In the genomic region with DNA sequence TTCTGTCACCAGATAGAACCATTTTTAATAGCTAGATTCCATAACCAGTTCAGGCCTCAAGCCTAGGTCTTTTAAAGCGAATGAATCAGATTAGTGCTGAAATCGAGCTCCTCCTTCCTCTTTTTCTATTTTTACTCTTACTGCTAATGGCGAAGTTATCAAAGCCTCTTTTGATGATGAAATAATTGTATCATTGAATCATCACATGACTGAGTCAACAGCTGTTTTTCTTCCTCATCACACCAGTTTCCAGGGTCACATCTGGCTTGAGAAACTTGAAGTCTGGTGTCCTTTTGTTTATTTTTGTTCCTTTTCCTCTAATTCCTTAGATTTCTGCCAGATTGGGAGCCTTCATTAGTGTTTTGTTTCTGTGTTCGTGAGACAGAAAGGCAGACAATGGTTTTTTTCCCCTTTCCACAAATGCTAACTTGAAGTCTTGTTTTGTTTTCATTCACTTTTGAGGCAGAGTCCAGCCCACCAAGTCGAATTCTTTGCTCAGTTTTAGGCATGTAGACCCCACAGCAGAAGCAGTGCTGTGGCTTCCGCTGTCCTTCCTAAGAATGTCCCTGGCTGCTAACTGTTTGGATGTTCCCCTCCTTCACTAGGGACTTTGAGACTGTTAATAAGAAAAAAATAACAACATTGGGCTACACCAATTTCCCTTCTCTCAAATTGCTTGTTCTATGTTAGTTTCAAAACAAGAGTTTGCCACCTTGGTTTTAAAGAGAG, we compare ENCODE assay signal across 1 cellular context.
TF ChIP-seq lines count a peak whose summit lies in the region.

No MANE protein-coding gene starts in this region.

TF ChIP-seq in SK-N-SH treated with all-trans-retinoic acid at 6 μM for 48 hours, 23 proteins besides CTCF, POLR2A, EP300 and RAD21 (continued from another document):
- TF ChIP-seq, protein P1, sequence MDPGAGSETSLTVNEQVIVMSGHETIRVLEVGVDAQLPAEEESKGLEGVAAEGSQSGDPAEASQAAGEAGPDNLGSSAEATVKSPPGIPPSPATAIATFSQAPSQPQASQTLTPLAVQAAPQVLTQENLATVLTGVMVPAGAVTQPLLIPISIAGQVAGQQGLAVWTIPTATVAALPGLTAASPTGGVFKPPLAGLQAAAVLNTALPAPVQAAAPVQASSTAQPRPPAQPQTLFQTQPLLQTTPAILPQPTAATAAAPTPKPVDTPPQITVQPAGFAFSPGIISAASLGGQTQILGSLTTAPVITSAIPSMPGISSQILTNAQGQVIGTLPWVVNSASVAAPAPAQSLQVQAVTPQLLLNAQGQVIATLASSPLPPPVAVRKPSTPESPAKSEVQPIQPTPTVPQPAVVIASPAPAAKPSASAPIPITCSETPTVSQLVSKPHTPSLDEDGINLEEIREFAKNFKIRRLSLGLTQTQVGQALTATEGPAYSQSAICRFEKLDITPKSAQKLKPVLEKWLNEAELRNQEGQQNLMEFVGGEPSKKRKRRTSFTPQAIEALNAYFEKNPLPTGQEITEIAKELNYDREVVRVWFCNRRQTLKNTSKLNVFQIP (CRISPR knock-in tag; IDR thresholded peaks at IDR 0.05; ENCODE audit: borderline replicate concordance, low read depth), result no peak
- TF ChIP-seq, protein P2, sequence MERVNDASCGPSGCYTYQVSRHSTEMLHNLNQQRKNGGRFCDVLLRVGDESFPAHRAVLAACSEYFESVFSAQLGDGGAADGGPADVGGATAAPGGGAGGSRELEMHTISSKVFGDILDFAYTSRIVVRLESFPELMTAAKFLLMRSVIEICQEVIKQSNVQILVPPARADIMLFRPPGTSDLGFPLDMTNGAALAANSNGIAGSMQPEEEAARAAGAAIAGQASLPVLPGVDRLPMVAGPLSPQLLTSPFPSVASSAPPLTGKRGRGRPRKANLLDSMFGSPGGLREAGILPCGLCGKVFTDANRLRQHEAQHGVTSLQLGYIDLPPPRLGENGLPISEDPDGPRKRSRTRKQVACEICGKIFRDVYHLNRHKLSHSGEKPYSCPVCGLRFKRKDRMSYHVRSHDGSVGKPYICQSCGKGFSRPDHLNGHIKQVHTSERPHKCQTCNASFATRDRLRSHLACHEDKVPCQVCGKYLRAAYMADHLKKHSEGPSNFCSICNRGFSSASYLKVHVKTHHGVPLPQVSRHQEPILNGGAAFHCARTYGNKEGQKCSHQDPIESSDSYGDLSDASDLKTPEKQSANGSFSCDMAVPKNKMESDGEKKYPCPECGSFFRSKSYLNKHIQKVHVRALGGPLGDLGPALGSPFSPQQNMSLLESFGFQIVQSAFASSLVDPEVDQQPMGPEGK (CRISPR knock-in tag; IDR thresholded peaks at IDR 0.05; ENCODE audit: borderline replicate concordance), result no peak
- TF ChIP-seq BACH2 (CRISPR knock-in tag; IDR thresholded peaks at IDR 0.05; ENCODE audit: borderline replicate concordance) (no peak), ISL1 (CRISPR knock-in tag; IDR thresholded peaks at IDR 0.05) (no peak), ZNF8 (CRISPR knock-in tag; IDR thresholded peaks at IDR 0.05) (no peak)
